Comparison of ENCODE assay signal across 9 cellular contexts in genomic region chr7:76583636-76584281, GRCh38. TPM values are rescaled to one million over a fixed set of nuclear protein-coding genes. Genes with fewer than 3 reads are reported as not detected.
DNase-seq lines count a peak whose midpoint lies in the region; ATAC-seq and TF ChIP-seq lines count a peak whose summit lies in the region.
"Not testable (repeated sequence)": the region's sequence is repeated elsewhere in the genome, so short reads cannot be mapped to it uniquely, and the experiment has no call there.
"Had no signal": no experiment of that assay in that cellular context is flagged by ENCODE, and none has a peak within 500 bp of the region (broad histone marks: within the 10 kb centered on the region; RNA-seq: fewer than 3 reads in every experiment).

No MANE protein-coding gene starts in this region.

- peaks cover 45% of the 10 kb centered on the region for H3K4me1 Mint-ChIP-seq in activated CD4-positive, alpha-beta T cell treated with anti-CD3 and anti-CD28 coated beads, Interleukin-2, amount 10 ng/mL, durations not matched to agents 24 days and 14 days
- not testable (repeated sequence) for H3K4me1 Mint-ChIP-seq in nephron progenitor cell

- not testable (repeated sequence) for H3K4me3 ChIP-seq in AG10803 (ENCODE audit: low read length); HFF-Myc (replicated peaks; ENCODE audit: low read depth, low read length); astrocyte of the spinal cord (ENCODE audit: low read depth, low read length)

- ATAC-seq in esophagus mucosa = peak; percentile 6

- intact Hi-C loops in activated CD4-positive, alpha-beta T cell treated with anti-CD3 and anti-CD28 coated beads, Interleukin-2, amount 10 ng/mL, durations not matched to agents 24 days and 14 days (cut with micrococcal nuclease) = not testable (repeated sequence)

- H3K27ac Mint-ChIP-seq in activated CD4-positive, alpha-beta T cell treated with anti-CD3 and anti-CD28 coated beads, Interleukin-2, amount 10 ng/mL, durations not matched to agents 24 days and 14 days = peak overlapping the region; percentile 88
- H3K27ac Mint-ChIP-seq in nephron progenitor cell = peak overlapping the region; percentile 60

- peak overlapping the region; percentile 73 for H3K4me3 Mint-ChIP-seq in activated CD4-positive, alpha-beta T cell treated with anti-CD3 and anti-CD28 coated beads, Interleukin-2, amount 10 ng/mL, durations not matched to agents 24 days and 14 days
- not testable (repeated sequence) for H3K4me3 Mint-ChIP-seq in nephron progenitor cell

- H3K27me3 Mint-ChIP-seq in activated CD4-positive, alpha-beta T cell treated with anti-CD3 and anti-CD28 coated beads, Interleukin-2, amount 10 ng/mL, durations not matched to agents 24 days and 14 days; nephron progenitor cell (ENCODE audit: low read depth, poor library complexity): not testable (repeated sequence)

- in situ Hi-C loops in astrocyte of the spinal cord (cut with HindIII; ENCODE audit: low sequenced_read_pairs) = not testable (repeated sequence)

- not testable (repeated sequence) for H3K36me3 Mint-ChIP-seq in activated CD4-positive, alpha-beta T cell treated with anti-CD3 and anti-CD28 coated beads, Interleukin-2, amount 10 ng/mL, durations not matched to agents 24 days and 14 days (ENCODE audit: low read depth)
- H3K36me3 Mint-ChIP-seq in nephron progenitor cell (ENCODE audit: low read depth) = peaks cover 34% of the 10 kb centered on the region

- not testable (repeated sequence) for TF ChIP-seq CTCF in AG10803 (conservative IDR thresholded peaks at IDR 0.05; ENCODE audit: low read length); HFF-Myc (IDR thresholded peaks at IDR 0.05; ENCODE audit: low read depth, low read length, missing control alignments); astrocyte of the spinal cord (IDR thresholded peaks at IDR 0.05; ENCODE audit: low read depth, low read length); nephron progenitor cell (IDR thresholded peaks at IDR 0.05)

- H3K9me3 Mint-ChIP-seq in activated CD4-positive, alpha-beta T cell treated with anti-CD3 and anti-CD28 coated beads, Interleukin-2, amount 10 ng/mL, durations not matched to agents 24 days and 14 days; nephron progenitor cell: not testable (repeated sequence)

- peak; percentile 77 for DNase-seq in AG10803 (ENCODE audit: low read depth)
- DNase-seq in HFF-Myc (ENCODE audit: extremely low read depth, low read depth) = peak; percentile 19
- DNase-seq in activated CD4-positive, alpha-beta T cell treated with anti-CD3 and anti-CD28 coated beads, Interleukin-2, amount 10 ng/mL, durations not matched to agents 24 days and 14 days; nephron progenitor cell: not testable (repeated sequence)
- DNase-seq in astrocyte of the spinal cord (ENCODE audit: low read depth, low spot score) = peak; percentile 83
- DNase-seq in hepatic stellate cell (ENCODE audit: low spot score) = peak; percentile 2
- DNase-seq in stromal cell of bone marrow (ENCODE audit: low read depth) = peak; percentile 80

RNA-seq across cellular contexts. Expression of gene SPDYE16, which starts 40.7 kb away (rescaled TPM):
- total RNA-seq in activated CD4-positive, alpha-beta T cell treated with anti-CD3 and anti-CD28 coated beads, Interleukin-2, amount 10 ng/mL, durations not matched to agents 24 days and 14 days = 0.47 TPM in 1 of 2 replicates, not detected in the other
- total RNA-seq in esophagus mucosa = not detected
- total RNA-seq: kidney epithelial cell had no signal

RNA-seq across cellular contexts. Expression of gene POMZP3, which starts 43.3 kb away (rescaled TPM):
- 6.9 and 10.1 TPM in 2 replicates for total RNA-seq in activated CD4-positive, alpha-beta T cell treated with anti-CD3 and anti-CD28 coated beads, Interleukin-2, amount 10 ng/mL, durations not matched to agents 24 days and 14 days
- total RNA-seq in esophagus mucosa = 14.7 TPM
